Comparison of ENCODE assay signal across 13 cellular contexts in the genomic region with DNA sequence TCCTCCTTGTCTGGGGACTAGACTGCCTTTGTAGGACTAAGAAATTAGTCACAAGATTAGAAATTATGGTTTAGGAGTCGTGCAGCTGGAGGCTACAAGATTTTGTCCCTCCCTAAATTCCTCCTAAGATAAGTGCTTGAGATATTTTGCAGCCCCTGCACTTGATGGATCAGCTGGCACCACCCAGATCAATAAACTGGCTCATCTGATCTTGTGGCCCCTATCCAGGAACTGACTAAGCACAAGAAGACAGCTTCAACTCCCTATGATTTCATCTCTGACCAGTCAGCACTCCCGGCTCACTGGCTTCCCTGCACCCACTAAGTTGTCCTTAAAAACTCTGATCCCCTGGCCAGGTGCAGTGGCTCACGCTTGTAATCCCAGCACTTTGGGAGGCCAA. TPM values are rescaled to one million over a fixed set of nuclear protein-coding genes. Genes with fewer than 3 reads are reported as not detected.
"Had no signal": no experiment of that assay in that cellular context is flagged by ENCODE, and none has a peak within 500 bp of the region (broad histone marks: within the 10 kb centered on the region; RNA-seq: fewer than 3 reads in every experiment).

No MANE protein-coding gene starts in this region.

RNA-seq across cellular contexts. Expression of a gene that starts 17.3 kb away (rescaled TPM):
- total RNA-seq: cerebellum; dermis microvascular lymphatic vessel endothelial cell; endodermal cell; esophagus mucosa; hepatocyte; kidney epithelial cell; lower leg skin; naive thymus-derived CD8-positive, alpha-beta T cell; psoas muscle; sciatic nerve; suprapubic skin; T-helper 17 cell; upper lobe of left lung had no signal
- polyA plus RNA-seq: hepatocyte; naive thymus-derived CD8-positive, alpha-beta T cell; psoas muscle had no signal

RNA-seq across cellular contexts. Expression of a gene that starts 41.7 kb away (rescaled TPM):
- total RNA-seq: cerebellum; dermis microvascular lymphatic vessel endothelial cell; esophagus mucosa; kidney epithelial cell; naive thymus-derived CD8-positive, alpha-beta T cell; suprapubic skin; T-helper 17 cell had no signal
- polyA plus RNA-seq: naive thymus-derived CD8-positive, alpha-beta T cell had no signal
